Comparison of ENCODE assay signal across 9 cellular contexts in genomic region chr12:120394483-120395367, GRCh38. TPM values are rescaled to one million over a fixed set of nuclear protein-coding genes. Genes with fewer than 3 reads are reported as not detected.
DNase-seq lines count a peak whose midpoint lies in the region; ATAC-seq, FAIRE-seq and TF ChIP-seq lines count a peak whose summit lies in the region.
"Had no signal": no experiment of that assay in that cellular context is flagged by ENCODE, and none has a peak within 500 bp of the region (broad histone marks: within the 10 kb centered on the region; RNA-seq: fewer than 3 reads in every experiment).

No MANE protein-coding gene starts in this region.

- ATAC-seq in pancreas (peak; percentile 93 to 97 (median 95)), HG03280 (IDR thresholded peaks at IDR 0.05; ENCODE audit: unreplicated experiment) (no peak)

- intact Hi-C loops in pancreas (cut with DNase I): no loop called here

- H3K36me3 ChIP-seq in HUES48 (ENCODE audit: control insufficient read depth, insufficient read depth, low read length): no peaks in the 10 kb centered on the region
- H3K36me3 ChIP-seq in esophagus (ENCODE audit: control insufficient read depth in 2 of 2, insufficient read depth in 2 of 2, low read length in 1 of 2): no peaks in the 10 kb centered on the region
- H3K36me3 ChIP-seq in pancreas: no peaks in the 10 kb centered on the region

- no peak overlapping the region for H3K9ac ChIP-seq in HUES48 (ENCODE audit: low read depth, low read length)

- H3K4me1 ChIP-seq in HUES48 (ENCODE audit: control insufficient read depth, insufficient read depth, low read length) (peaks cover 9% of the 10 kb centered on the region; the same call in 1 of the 2 replicates), esophagus (ENCODE audit: control insufficient read depth in 2 of 2, insufficient read depth in 2 of 2, low read length in 1 of 2) (peaks cover 0 to 5% of the 10 kb centered on the region in 2 donors), pancreas (peaks cover 0 to 12% (median 0%) of the 10 kb centered on the region in 3 donors)

- no peaks in the 10 kb centered on the region for H3K9me3 ChIP-seq in HUES48 (ENCODE audit: control insufficient read depth, insufficient read depth, low read length)
- H3K9me3 ChIP-seq in esophagus (ENCODE audit: control insufficient read depth in 2 of 2, insufficient read depth in 1 of 2, low read depth in 1 of 2, low read length in 1 of 2): no peaks in the 10 kb centered on the region
- H3K9me3 ChIP-seq in pancreas: no peaks in the 10 kb centered on the region

- 20 to 26% methylated on average over 12 to 18 of the region's 18 CpGs for WGBS in esophagus, 2 donors
- WGBS in pancreas, 2 donors: 13 to 15% methylated on average over 18 of the region's 18 CpGs

- H3K27ac ChIP-seq in HUES48 (ENCODE audit: low read depth, low read length): peak overlapping the region; percentile 77
- peak overlapping the region; percentile 34 to 58 for H3K27ac ChIP-seq in esophagus (ENCODE audit: low read depth in 2 of 2, low read length in 1 of 2)
- peak overlapping the region; percentile 55 to 82 (median 66) for H3K27ac ChIP-seq in pancreas

- no peak for FAIRE-seq in pancreas (lab: Jason Lieb, UNC)

- TF ChIP-seq CTCF in pancreas (IDR thresholded peaks at IDR 0.05): no peak

- H3K4me3 ChIP-seq in HUES48 (ENCODE audit: low read depth, low read length) (no peak overlapping the region; the same call in 1 of the 2 replicates), esophagus (ENCODE audit: low read depth in 1 of 2, low read length in 2 of 2) (peak overlapping the region in 1 of 2 donors; percentile 31), pancreas (peak overlapping the region in 2 of 4 donors; percentile 10 to 11)

- peak; percentile 83 for DNase-seq in NCI-H69 (lab: John Stamatoyannopoulos, UW)
- peak; percentile 78 to 88 (median 80) for DNase-seq in pancreas
- no peak for DNase-seq in SW 1271 (lab: John Stamatoyannopoulos, UW)
- no peak for DNase-seq in stimulated activated CD4-positive, alpha-beta T cell treated with anti-CD3 and anti-CD28 coated beads, Interleukin-15, amount 100 ng/mL, for 24 hours
- no peak for DNase-seq in effector CD8-positive, alpha-beta T cell (lab: John Stamatoyannopoulos, UW)

- no peaks in the 10 kb centered on the region for H3K27me3 ChIP-seq in HUES48 (ENCODE audit: control insufficient read depth, insufficient read depth, low read length)
- no peaks in the 10 kb centered on the region for H3K27me3 ChIP-seq in esophagus (ENCODE audit: control insufficient read depth in 1 of 2, insufficient read depth in 2 of 2, low read length in 2 of 2)
- no peaks in the 10 kb centered on the region for H3K27me3 ChIP-seq in pancreas

RNA-seq across cellular contexts. Expression of gene MSI1, which starts 25.8 kb away (rescaled TPM):
- polyA plus RNA-seq in esophagus (under 1 TPM; 0.15 to 0.16 TPM), pancreas (1 to 10 TPM; 3.0 to 4.8 TPM)
- 1 to 10 TPM; 3.0 to 6.0 (median 4.8) TPM for total RNA-seq in pancreas
- total RNA-seq: subcutaneous adipose tissue had no signal

RNA-seq across cellular contexts. Expression of gene COX6A1, which starts 43.2 kb away (rescaled TPM):
- polyA plus RNA-seq in esophagus (1,000 to 10,000 TPM; 1,054 to 1,119 TPM), pancreas (100 to 1,000 TPM; 296 to 324 TPM)
- total RNA-seq in pancreas: 100 to 1,000 TPM; 118 to 149 (median 137) TPM

RNA-seq across cellular contexts. Expression of gene TRIAP1, which starts 51.5 kb away (rescaled TPM):
- polyA plus RNA-seq in esophagus (10 to 100 TPM; 19.2 to 28.0 TPM), pancreas (10 to 100 TPM; 16.3 to 23.8 TPM)
- 10 to 100 TPM; 13.9 to 25.8 (median 15.4) TPM for total RNA-seq in pancreas

RNA-seq across cellular contexts. Expression of gene GATC, which starts 51.5 kb away (rescaled TPM):
- polyA plus RNA-seq in esophagus (1 to 10 TPM; 6.3 to 6.8 TPM), pancreas (10 to 100 TPM in 1 of 2 donors, 1 to 10 TPM in 1; 8.6 to 12.3 TPM)
- total RNA-seq in pancreas: 10 to 100 TPM; 18.3 to 32.7 (median 27.6) TPM

Comparison
In these comparisons a context has a peak if more than half of its experiments do, and no peak if none do; other contexts are left out.
1. DNase-seq: peak in NCI-H69 (single experiment) and pancreas (6 of 6); none in SW 1271 (0 of 2), stimulated activated CD4-positive, alpha-beta T cell treated with anti-CD3 and anti-CD28 coated beads, Interleukin-15, amount 100 ng/mL, for 24 hours (single experiment) and effector CD8-positive, alpha-beta T cell (single experiment).
2. Peak in every context shown above with its lines, with median percentiles within 50 percentile points of each other: H3K27ac ChIP-seq.